22 cellular contexts compared by ENCODE assay signal in genomic region chr4:47390438-47391125, GRCh38.
A peak's percentile ranks its signal among the peaks of the same experiment; 100 is the strongest.
DNase-seq lines count a peak whose midpoint lies in the region; ATAC-seq and TF ChIP-seq lines count a peak whose summit lies in the region.
"Had no signal": no experiment of that assay in that cellular context is flagged by ENCODE, and none has a peak within 500 bp of the region (broad histone marks: within the 10 kb centered on the region; RNA-seq: fewer than 3 reads in every experiment).

No MANE protein-coding gene starts in this region.

- no peaks in the 10 kb centered on the region for H3K27me3 Mint-ChIP-seq in GM23338 (ENCODE audit: insufficient read depth, low read depth, poor library complexity)

- H3K4me2 ChIP-seq in BLaER1 treated with 17β-estradiol and CSF1 and Interleukin-3, amounts not matched to agents 10 nM and 100 nM = peak overlapping the region in 9 of 11 experiments; percentile 25 to 71 (median 65); a peak in 18 of 22 replicates
- no peak overlapping the region for H3K4me2 ChIP-seq in GM23338

- H3K4me3 Mint-ChIP-seq in GM23338 = no peak overlapping the region
- H3K4me3 Mint-ChIP-seq: CD4-positive, CD25-positive, alpha-beta regulatory T cell; HFFc6 had no signal

- H3K4me1 ChIP-seq in BLaER1 treated with 17β-estradiol and CSF1 and Interleukin-3, amounts not matched to agents 10 nM and 100 nM = peaks cover 0 to 25% (median 20%) of the 10 kb centered on the region in 10 experiments; a peak in 16 of 20 replicates
- 0 out of 2 replicates have a peak, but pooled peaks cover 5% of the 10 kb centered on the region for H3K4me1 ChIP-seq in GM23338 (ENCODE audit: insufficient read depth)

- no peak overlapping the region for H3K4me3 ChIP-seq in BLaER1 treated with 17β-estradiol and CSF1 and Interleukin-3, amounts not matched to agents 10 nM and 100 nM
- H3K4me3 ChIP-seq in brain microvascular endothelial cell (ENCODE audit: low read depth, low read length) (no peak overlapping the region), GM23338 (no peak overlapping the region)
- H3K4me3 ChIP-seq: HAP-1 had no signal

- peak overlapping the region in 2 of 11 experiments; percentile 11 to 64; a peak in 2 of 22 replicates for H3K27ac ChIP-seq in BLaER1 treated with 17β-estradiol and CSF1 and Interleukin-3, amounts not matched to agents 10 nM and 100 nM
- H3K27ac ChIP-seq in brain microvascular endothelial cell (no peak overlapping the region), GM23338 (ENCODE audit: low read depth) (no peak overlapping the region)

- no peaks in the 10 kb centered on the region for H3K27me3 ChIP-seq in BLaER1 treated with 17β-estradiol and CSF1 and Interleukin-3, amounts not matched to agents 10 nM and 100 nM
- H3K27me3 ChIP-seq in brain microvascular endothelial cell (replicated peaks) (no peaks in the 10 kb centered on the region), GM23338 (ENCODE audit: insufficient read depth) (no peaks in the 10 kb centered on the region)
- H3K27me3 ChIP-seq: BE2C had no signal

- no peaks in the 10 kb centered on the region for H4K20me1 ChIP-seq in BLaER1 treated with 17β-estradiol and CSF1 and Interleukin-3, amounts not matched to agents 10 nM and 100 nM
- H4K20me1 ChIP-seq in GM23338 (replicated peaks; ENCODE audit: insufficient read depth) = no peaks in the 10 kb centered on the region

- H3K9me3 Mint-ChIP-seq in GM23338 = no peaks in the 10 kb centered on the region; the same call in 1 of the 3 replicates
- H3K9me3 Mint-ChIP-seq: HFFc6 had no signal

- no peaks in the 10 kb centered on the region for H3K79me2 ChIP-seq in GM23338 (replicated peaks; ENCODE audit: insufficient read depth)

- no peaks in the 10 kb centered on the region for H3K9me3 ChIP-seq in BLaER1 treated with 17β-estradiol and CSF1 and Interleukin-3, amounts not matched to agents 10 nM and 100 nM (replicated peaks in 1 of 11)
- H3K9me3 ChIP-seq: BE2C, HAP-1 had no signal

- no peak overlapping the region for H2AFZ ChIP-seq in GM23338

- H3K36me3 Mint-ChIP-seq in GM23338 (ENCODE audit: low read depth) = no peaks in the 10 kb centered on the region
- H3K36me3 Mint-ChIP-seq: CD4-positive, CD25-positive, alpha-beta regulatory T cell had no signal

- no peaks in the 10 kb centered on the region for H3K36me3 ChIP-seq in BLaER1 treated with 17β-estradiol and CSF1 and Interleukin-3, amounts not matched to agents 10 nM and 100 nM
- H3K36me3 ChIP-seq in brain microvascular endothelial cell (replicated peaks) (no peaks in the 10 kb centered on the region), GM23338 (ENCODE audit: insufficient read depth) (no peaks in the 10 kb centered on the region)
- H3K36me3 ChIP-seq: BE2C, HAP-1 had no signal

- H3F3A ChIP-seq in GM23338 (replicated peaks; ENCODE audit: low read depth) = no peaks in the 10 kb centered on the region

- TF ChIP-seq CTCF in brain microvascular endothelial cell (IDR thresholded peaks at IDR 0.05; ENCODE audit: low read depth, low read length, missing control alignments) (no peak), GM23338 (conservative IDR thresholded peaks at IDR 0.05; ENCODE audit: low read depth in 2 of 2) (no peak)

- no peaks in the 10 kb centered on the region; the same call in 2 of the 3 replicates for H3K4me1 Mint-ChIP-seq in GM23338

- ATAC-seq in GM23338 (no peak), GM21717 (IDR thresholded peaks at IDR 0.05; ENCODE audit: unreplicated experiment) (no peak)

- H3K9me2 ChIP-seq in GM23338 (ENCODE audit: insufficient read depth) = no peaks in the 10 kb centered on the region; the same call in 1 of the 2 replicates

- DNase-seq in LHCN-M2 (ENCODE audit: low read depth) (peak; percentile 20), brain microvascular endothelial cell (peak; percentile 35), hepatic stellate cell (ENCODE audit: low spot score) (peak; percentile 9), GM23338 (ENCODE audit: low spot score) (no peak), AG08395 (ENCODE audit: low spot score) (no peak)
- DNase-seq: BE2C; CD4-positive, CD25-positive, alpha-beta regulatory T cell; DMS153; DND-41; GOT3; HFFc6; MV-4-11; NCI-H1105; NCI-H1436 treated with DMSO at 0.1 percent for 48 hours; NCI-H187 treated with DMSO at 0.1 percent for 48 hours; NCI-H2107; NCI-H526 treated with DMSO at 0.1 percent for 48 hours; RPMI8226; SHP77 treated with DMSO at 0.1 percent for 48 hours had no signal

- H3K27ac Mint-ChIP-seq in GM23338 = no peak overlapping the region
- H3K27ac Mint-ChIP-seq: CD4-positive, CD25-positive, alpha-beta regulatory T cell; HFFc6 had no signal

- H3K9ac ChIP-seq in BLaER1 treated with 17β-estradiol and CSF1 and Interleukin-3, amounts not matched to agents 10 nM and 100 nM = no peak overlapping the region

- in situ Hi-C loops in brain microvascular endothelial cell (cut with HindIII; ENCODE audit: low pct_ligation_motif_present, low sequenced_read_pairs) = no loop called here

TF ChIP-seq in GM23338, 12 proteins besides CTCF, POLR2A, EP300 and RAD21 (continues in another document):
- TF ChIP-seq EZH2 (IDR thresholded peaks at IDR 0.05; ENCODE audit: low read depth, unreplicated experiment) (no peak), NANOG (IDR thresholded peaks at IDR 0.05; ENCODE audit: borderline replicate concordance) (no peak), ZNF331 (CRISPR knock-in tag; IDR thresholded peaks at IDR 0.05; ENCODE audit: low read depth) (no peak), POLR2AphosphoS5 (IDR thresholded peaks at IDR 0.05; ENCODE audit: low read depth) (no peak), ZNF114 (CRISPR knock-in tag; IDR thresholded peaks at IDR 0.05) (no peak), EZH2phosphoT487 (IDR thresholded peaks at IDR 0.05; ENCODE audit: unreplicated experiment) (no peak), STAT1 (IDR thresholded peaks at IDR 0.05; ENCODE audit: unreplicated experiment) (no peak)
- TF ChIP-seq, protein P1, sequence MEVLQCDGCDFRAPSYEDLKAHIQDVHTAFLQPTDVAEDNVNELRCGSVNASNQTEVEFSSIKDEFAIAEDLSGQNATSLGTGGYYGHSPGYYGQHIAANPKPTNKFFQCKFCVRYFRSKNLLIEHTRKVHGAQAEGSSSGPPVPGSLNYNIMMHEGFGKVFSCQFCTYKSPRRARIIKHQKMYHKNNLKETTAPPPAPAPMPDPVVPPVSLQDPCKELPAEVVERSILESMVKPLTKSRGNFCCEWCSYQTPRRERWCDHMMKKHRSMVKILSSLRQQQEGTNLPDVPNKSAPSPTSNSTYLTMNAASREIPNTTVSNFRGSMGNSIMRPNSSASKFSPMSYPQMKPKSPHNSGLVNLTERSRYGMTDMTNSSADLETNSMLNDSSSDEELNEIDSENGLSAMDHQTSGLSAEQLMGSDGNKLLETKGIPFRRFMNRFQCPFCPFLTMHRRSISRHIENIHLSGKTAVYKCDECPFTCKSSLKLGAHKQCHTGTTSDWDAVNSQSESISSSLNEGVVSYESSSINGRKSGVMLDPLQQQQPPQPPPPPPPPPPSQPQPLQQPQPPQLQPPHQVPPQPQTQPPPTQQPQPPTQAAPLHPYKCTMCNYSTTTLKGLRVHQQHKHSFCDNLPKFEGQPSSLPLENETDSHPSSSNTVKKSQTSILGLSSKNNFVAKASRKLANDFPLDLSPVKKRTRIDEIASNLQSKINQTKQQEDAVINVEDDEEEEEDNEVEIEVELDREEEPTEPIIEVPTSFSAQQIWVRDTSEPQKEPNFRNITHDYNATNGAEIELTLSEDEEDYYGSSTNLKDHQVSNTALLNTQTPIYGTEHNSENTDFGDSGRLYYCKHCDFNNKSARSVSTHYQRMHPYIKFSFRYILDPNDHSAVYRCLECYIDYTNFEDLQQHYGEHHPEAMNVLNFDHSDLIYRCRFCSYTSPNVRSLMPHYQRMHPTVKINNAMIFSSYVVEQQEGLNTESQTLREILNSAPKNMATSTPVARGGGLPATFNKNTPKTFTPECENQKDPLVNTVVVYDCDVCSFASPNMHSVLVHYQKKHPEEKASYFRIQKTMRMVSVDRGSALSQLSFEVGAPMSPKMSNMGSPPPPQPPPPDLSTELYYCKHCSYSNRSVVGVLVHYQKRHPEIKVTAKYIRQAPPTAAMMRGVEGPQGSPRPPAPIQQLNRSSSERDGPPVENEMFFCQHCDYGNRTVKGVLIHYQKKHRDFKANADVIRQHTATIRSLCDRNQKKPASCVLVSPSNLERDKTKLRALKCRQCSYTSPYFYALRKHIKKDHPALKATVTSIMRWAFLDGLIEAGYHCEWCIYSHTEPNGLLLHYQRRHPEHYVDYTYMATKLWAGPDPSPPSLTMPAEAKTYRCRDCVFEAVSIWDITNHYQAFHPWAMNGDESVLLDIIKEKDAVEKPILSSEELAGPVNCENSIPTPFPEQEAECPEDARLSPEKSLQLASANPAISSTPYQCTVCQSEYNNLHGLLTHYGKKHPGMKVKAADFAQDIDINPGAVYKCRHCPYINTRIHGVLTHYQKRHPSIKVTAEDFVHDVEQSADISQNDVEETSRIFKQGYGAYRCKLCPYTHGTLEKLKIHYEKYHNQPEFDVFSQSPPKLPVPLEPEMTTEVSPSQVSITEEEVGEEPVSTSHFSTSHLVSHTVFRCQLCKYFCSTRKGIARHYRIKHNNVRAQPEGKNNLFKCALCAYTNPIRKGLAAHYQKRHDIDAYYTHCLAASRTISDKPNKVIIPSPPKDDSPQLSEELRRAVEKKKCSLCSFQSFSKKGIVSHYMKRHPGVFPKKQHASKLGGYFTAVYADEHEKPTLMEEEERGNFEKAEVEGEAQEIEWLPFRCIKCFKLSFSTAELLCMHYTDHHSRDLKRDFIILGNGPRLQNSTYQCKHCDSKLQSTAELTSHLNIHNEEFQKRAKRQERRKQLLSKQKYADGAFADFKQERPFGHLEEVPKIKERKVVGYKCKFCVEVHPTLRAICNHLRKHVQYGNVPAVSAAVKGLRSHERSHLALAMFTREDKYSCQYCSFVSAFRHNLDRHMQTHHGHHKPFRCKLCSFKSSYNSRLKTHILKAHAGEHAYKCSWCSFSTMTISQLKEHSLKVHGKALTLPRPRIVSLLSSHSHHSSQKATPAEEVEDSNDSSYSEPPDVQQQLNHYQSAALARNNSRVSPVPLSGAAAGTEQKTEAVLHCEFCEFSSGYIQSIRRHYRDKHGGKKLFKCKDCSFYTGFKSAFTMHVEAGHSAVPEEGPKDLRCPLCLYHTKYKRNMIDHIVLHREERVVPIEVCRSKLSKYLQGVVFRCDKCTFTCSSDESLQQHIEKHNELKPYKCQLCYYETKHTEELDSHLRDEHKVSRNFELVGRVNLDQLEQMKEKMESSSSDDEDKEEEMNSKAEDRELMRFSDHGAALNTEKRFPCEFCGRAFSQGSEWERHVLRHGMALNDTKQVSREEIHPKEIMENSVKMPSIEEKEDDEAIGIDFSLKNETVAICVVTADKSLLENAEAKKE (CRISPR knock-in tag; IDR thresholded peaks at IDR 0.05) = no peak
- TF ChIP-seq, protein P2, sequence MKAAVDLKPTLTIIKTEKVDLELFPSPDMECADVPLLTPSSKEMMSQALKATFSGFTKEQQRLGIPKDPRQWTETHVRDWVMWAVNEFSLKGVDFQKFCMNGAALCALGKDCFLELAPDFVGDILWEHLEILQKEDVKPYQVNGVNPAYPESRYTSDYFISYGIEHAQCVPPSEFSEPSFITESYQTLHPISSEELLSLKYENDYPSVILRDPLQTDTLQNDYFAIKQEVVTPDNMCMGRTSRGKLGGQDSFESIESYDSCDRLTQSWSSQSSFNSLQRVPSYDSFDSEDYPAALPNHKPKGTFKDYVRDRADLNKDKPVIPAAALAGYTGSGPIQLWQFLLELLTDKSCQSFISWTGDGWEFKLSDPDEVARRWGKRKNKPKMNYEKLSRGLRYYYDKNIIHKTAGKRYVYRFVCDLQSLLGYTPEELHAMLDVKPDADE (IDR thresholded peaks at IDR 0.05) = no peak

Comparison
In these comparisons a context has a peak if more than half of its experiments do, and no peak if none do; other contexts are left out.
1. DNase-seq: peak in LHCN-M2 (single experiment), brain microvascular endothelial cell (single experiment) and hepatic stellate cell (single experiment); none in GM23338 (single experiment) and AG08395 (single experiment).